23 cellular contexts compared by ENCODE assay signal in genomic region chr15:93948728-93949127, GRCh38.
DNase-seq lines count a peak whose midpoint lies in the region; ATAC-seq and TF ChIP-seq lines count a peak whose summit lies in the region.
"Had no signal": no experiment of that assay in that cellular context is flagged by ENCODE, and none has a peak within 500 bp of the region (broad histone marks: within the 10 kb centered on the region; RNA-seq: fewer than 3 reads in every experiment).

No MANE protein-coding gene starts in this region.

- H3K4me2 ChIP-seq in neuronal stem cell (ENCODE audit: insufficient read depth, low read length, poor library complexity, severe bottlenecking), result no peak overlapping the region

- no peaks in the 10 kb centered on the region for H3K36me3 Mint-ChIP-seq in brain

- H3K14ac ChIP-seq in neuronal stem cell (ENCODE audit: low read length), result no peak overlapping the region

- H3K27me3 ChIP-seq in neuronal stem cell (ENCODE audit: control insufficient read depth in 3 of 3, insufficient read depth in 3 of 3, low read depth in 1 of 3, low read length in 3 of 3), result no peaks in the 10 kb centered on the region
- H3K27me3 ChIP-seq in HAP-1 (ENCODE audit: low read depth), result no peaks in the 10 kb centered on the region
- H3K27me3 ChIP-seq: esophagus squamous epithelium, right lobe of liver had no signal

- no peak for TF ChIP-seq CTCF in brain (conservative IDR thresholded peaks at IDR 0.05)

- H2BK5ac ChIP-seq in neuronal stem cell (ENCODE audit: low read length), result no peak overlapping the region

- no peaks in the 10 kb centered on the region for H3K4me1 ChIP-seq in neuronal stem cell (ENCODE audit: control insufficient read depth in 2 of 2, insufficient read depth in 1 of 2, low read depth in 1 of 2, low read length in 2 of 2)
- no peaks in the 10 kb centered on the region for H3K4me1 ChIP-seq in HAP-1
- H3K4me1 ChIP-seq: pancreas, right lobe of liver had no signal

- no peak overlapping the region for H2BK15ac ChIP-seq in neuronal stem cell (ENCODE audit: low read length)

- no peak overlapping the region for H2BK120ac ChIP-seq in neuronal stem cell (ENCODE audit: low read depth, low read length)

- peak; percentile 3 for DNase-seq in NCI-H1436 (lab: John Stamatoyannopoulos, UW)
- DNase-seq in NCI-H1436 treated with DMSO at 0.1 percent for 48 hours (lab: John Stamatoyannopoulos, UW), result no peak
- DNase-seq in NCI-H2081 treated with DMSO at 0.1 percent for 48 hours (lab: John Stamatoyannopoulos, UW), result peak; percentile 11
- no peak for DNase-seq in neuronal stem cell (ENCODE audit: low spot score)
- DNase-seq in HAP-1 (ENCODE audit: low spot score in 2 of 2), result no peak
- no peak for DNase-seq in activated CD4-positive, alpha-beta T cell treated with anti-CD3 and anti-CD28 coated beads for 4 hours
- DNase-seq: activated B cell treated with CpG ODN at 0.5 μM for 24 hours; activated CD8-positive, alpha-beta T cell treated with anti-CD3 and anti-CD28 coated beads for 36 hours; amniotic stem cell; cortex of kidney; EL; endodermal cell; esophagus squamous epithelium; kidney glomerular epithelial cell; pancreas; right lobe of liver; RPMI8226; stimulated activated CD8-positive, alpha-beta memory T cell treated with anti-CD3 and anti-CD28 coated beads, Interleukin-4, amount 100 ng/mL, for 48 hours; trophoblast cell had no signal

- H3K4me1 Mint-ChIP-seq in brain, result peaks cover 16% of the 10 kb centered on the region
- H3K4me1 Mint-ChIP-seq: activated B cell treated with CpG ODN at 0.5 μM for 24 hours, B cell had no signal

- no peaks in the 10 kb centered on the region for H3K79me1 ChIP-seq in neuronal stem cell (ENCODE audit: low read depth, low read length)

- peak overlapping the region in 3 of 5 experiments; percentile 4 to 19 (median 10) for H3K4me3 Mint-ChIP-seq in brain
- H3K4me3 Mint-ChIP-seq: activated B cell treated with CpG ODN at 0.5 μM for 24 hours; activated CD8-positive, alpha-beta T cell treated with anti-CD3 and anti-CD28 coated beads for 36 hours; B cell; endodermal cell had no signal

- no peak overlapping the region for H3K27ac ChIP-seq in neuronal stem cell (replicated peaks; ENCODE audit: low read length)
- H3K27ac ChIP-seq: cardiac muscle cell, esophagus squamous epithelium, pancreas, right lobe of liver had no signal

- H3K9me3 Mint-ChIP-seq in brain, result peaks cover 0 to 9% (median 4%) of the 10 kb centered on the region in 5 experiments
- H3K9me3 Mint-ChIP-seq: activated CD8-positive, alpha-beta T cell treated with anti-CD3 and anti-CD28 coated beads for 36 hours; endodermal cell had no signal

- no peak overlapping the region for H4K91ac ChIP-seq in neuronal stem cell (ENCODE audit: low read depth, low read length, poor library complexity)

- H3K4ac ChIP-seq in neuronal stem cell (ENCODE audit: low read length), result no peak overlapping the region

- peak overlapping the region; percentile 32 for H2AFZ ChIP-seq in neuronal stem cell (ENCODE audit: low read length)

- no peak overlapping the region for H2AK5ac ChIP-seq in neuronal stem cell (ENCODE audit: low read depth, low read length)

- WGBS in neuronal stem cell (ENCODE audit: extremely low coverage in 2 of 2, insufficient read length in 2 of 2, insufficient replicate concordance in 1 of 2), 2 donors, result no CpG with 5 or more reads among the region's 8 CpGs

- H3K9me3 ChIP-seq in neuronal stem cell (replicated peaks in 1 of 2; ENCODE audit: control insufficient read depth in 2 of 2, insufficient read depth in 1 of 2, low read depth in 1 of 2, low read length in 2 of 2), result no peaks in the 10 kb centered on the region
- no peaks in the 10 kb centered on the region for H3K9me3 ChIP-seq in HAP-1
- H3K9me3 ChIP-seq: esophagus squamous epithelium, pancreas, right lobe of liver had no signal

- no peaks in the 10 kb centered on the region for H3K36me3 ChIP-seq in neuronal stem cell (replicated peaks in 1 of 2; ENCODE audit: control insufficient read depth in 2 of 2, insufficient read depth in 2 of 2, low read length in 2 of 2)
- H3K36me3 ChIP-seq in HAP-1 (replicated peaks), result no peaks in the 10 kb centered on the region
- H3K36me3 ChIP-seq: cardiac muscle cell, esophagus squamous epithelium, pancreas, right lobe of liver had no signal

- no peak overlapping the region for H3K23ac ChIP-seq in neuronal stem cell (ENCODE audit: low read depth, low read length, poor library complexity)

- in situ Hi-C loops in HAP-1 (cut with MboI; ENCODE audit: low sequenced_read_pairs), result no loop called here

- ATAC-seq in HG03521 (IDR thresholded peaks at IDR 0.05; ENCODE audit: unreplicated experiment), result no peak
- ATAC-seq: activated CD8-positive, alpha-beta T cell treated with anti-CD3 and anti-CD28 coated beads for 36 hours; pancreas; right lobe of liver had no signal

- H3K18ac ChIP-seq in neuronal stem cell (ENCODE audit: low read length), result no peak overlapping the region

- peak overlapping the region in 4 of 5 experiments; percentile 0 to 68 (median 5) for H3K27ac Mint-ChIP-seq in brain
- H3K27ac Mint-ChIP-seq: activated B cell treated with CpG ODN at 0.5 μM for 24 hours; activated CD8-positive, alpha-beta T cell treated with anti-CD3 and anti-CD28 coated beads for 36 hours; B cell; endodermal cell had no signal

- H2BK12ac ChIP-seq in neuronal stem cell (ENCODE audit: low read length), result no peak overlapping the region

- H3K9ac ChIP-seq in neuronal stem cell (ENCODE audit: low read depth, low read length, poor library complexity), result no peak overlapping the region

- H3K4me3 ChIP-seq in neuronal stem cell (ENCODE audit: low read length in 2 of 2) (no peak overlapping the region), HAP-1 (no peak overlapping the region)
- H3K4me3 ChIP-seq: cardiac muscle cell, esophagus squamous epithelium, pancreas, right lobe of liver had no signal

- peaks cover 5% of the 10 kb centered on the region for H3K27me3 Mint-ChIP-seq in brain
- H3K27me3 Mint-ChIP-seq: activated B cell treated with CpG ODN at 0.5 μM for 24 hours had no signal

- no peak overlapping the region for H4K8ac ChIP-seq in neuronal stem cell (ENCODE audit: low read depth, low read length)

Comparison
In these comparisons a context has a peak if more than half of its experiments do, and no peak if none do; other contexts are left out.
1. DNase-seq: peak in NCI-H1436 (single experiment) and NCI-H2081 treated with DMSO at 0.1 percent for 48 hours (single experiment); none in NCI-H1436 treated with DMSO at 0.1 percent for 48 hours (single experiment), neuronal stem cell (single experiment), HAP-1 (0 of 2) and activated CD4-positive, alpha-beta T cell treated with anti-CD3 and anti-CD28 coated beads for 4 hours (0 of 2).